Comparison of ENCODE assay signal across 8 cellular contexts in genomic region chr7:152759655-152760383, GRCh38. TPM values are rescaled to one million over a fixed set of nuclear protein-coding genes. Genes with fewer than 3 reads are reported as not detected.
A peak's percentile ranks its signal among the peaks of the same experiment; 100 is the strongest.
DNase-seq lines count a peak whose midpoint lies in the region; ATAC-seq and TF ChIP-seq lines count a peak whose summit lies in the region.

Gene ACTR3B, plus strand, starts transcription at chr7:152759752. Its CDS starts 131 bp downstream, at chr7:152759883.

- ATAC-seq in HG03045 (IDR thresholded peaks at IDR 0.05; ENCODE audit: unreplicated experiment) (peak; percentile 87), right lobe of liver (peak; percentile 94 to 95 (median 94))

- H3K4me1 ChIP-seq in right lobe of liver: peaks cover 0 to 16% (median 3%) of the 10 kb centered on the region in 4 donors

- no peaks in the 10 kb centered on the region for H3K9me3 ChIP-seq in right lobe of liver

- TF ChIP-seq POLR2A in GM18526 (IDR thresholded peaks at IDR 0.05; ENCODE audit: extremely low read depth, insufficient read length) (peak; percentile 73), right lobe of liver (IDR thresholded peaks at IDR 0.05) (peak; percentile 92)

- H3K27me3 ChIP-seq in right lobe of liver: no peaks in the 10 kb centered on the region

- WGBS in right lobe of liver (ENCODE audit: insufficient coverage, low coverage, low lambda C conversion rate, missing lambda C conversion rate): 0% methylated on average over 24 of the region's 92 CpGs

- intact Hi-C loops in right lobe of liver (cut with DNase I): no loop called here

- DNase-seq in AG08395 (ENCODE audit: low spot score) (peak; percentile 98), NCI-H345 (lab: John Stamatoyannopoulos, UW) (peak; percentile 94), dermis blood vessel endothelial cell (peak; percentile 94), right lobe of liver (peak; percentile 90 to 92 (median 92))
- peak; percentile 88 to 90 for DNase-seq in activated CD4-positive, alpha-beta T cell treated with anti-CD3 and anti-CD28 coated beads, Interleukin-2, amount 50 U/mL, for 48 hours
- DNase-seq in stimulated activated CD4-positive, alpha-beta T cell treated with anti-CD3 and anti-CD28 coated beads, Interleukin-4, amount 100 ng/mL, for 1 hour: peak; percentile 92

- peak within 1 kb of the TSS; percentile 78 to 96 (median 92) for H3K4me3 ChIP-seq in right lobe of liver

- TF ChIP-seq CTCF in right lobe of liver (IDR thresholded peaks at IDR 0.05): no peak

- peak within 1 kb of the TSS; percentile 80 to 86 (median 85) for H3K27ac ChIP-seq in right lobe of liver

- no peaks in the 10 kb centered on the region for H3K36me3 ChIP-seq in right lobe of liver

RNA-seq across cellular contexts. Expression of gene ACTR3B, which starts in this region (rescaled TPM):
- total RNA-seq in dermis blood vessel endothelial cell (4.3 and 10.0 TPM in 2 replicates), right lobe of liver (1 to 10 TPM; 5.3 to 7.0 (median 6.1) TPM)

Comparison
In these comparisons a context has a peak if more than half of its experiments do, and no peak if none do; other contexts are left out.
1. Peak in every context shown above with its lines: DNase-seq, ATAC-seq, H3K4me3 ChIP-seq and H3K27ac ChIP-seq.